3 cellular contexts compared by ENCODE assay signal in genomic region chr1:86922445-86922844, GRCh38.
TF ChIP-seq lines count a peak whose summit lies in the region.

No MANE protein-coding gene starts in this region.

TF ChIP-seq in HepG2, 621 proteins besides CTCF, POLR2A, EP300 and RAD21:
- TF ChIP-seq PHF21A (CRISPR knock-in tag; IDR thresholded peaks at IDR 0.05) (no peak), FOXK1 (CRISPR knock-in tag; IDR thresholded peaks at IDR 0.05; ENCODE audit: borderline replicate concordance, low read depth) (no peak), PAF1 (CRISPR knock-in tag; IDR thresholded peaks at IDR 0.05) (no peak), ZNF574 (CRISPR knock-in tag; IDR thresholded peaks at IDR 0.05) (no peak), ZFP1 (CRISPR knock-in tag; IDR thresholded peaks at IDR 0.05) (peak; percentile 99)
TF ChIP-seq in HepG2: peak in this region for 1.

TF ChIP-seq in HEK293, 187 proteins besides CTCF, POLR2A, EP300 and RAD21:
- no peak for TF ChIP-seq ZNF121 (tag by site-specific recombination; IDR thresholded peaks at IDR 0.05)
- TF ChIP-seq ZNF626 (tag by site-specific recombination; IDR thresholded peaks at IDR 0.05): 0 out of 2 replicates have a peak, but pooled peaks have one; percentile 14
- TF ChIP-seq SETDB1 (IDR thresholded peaks at IDR 0.05; ENCODE audit: insufficient read length, low read length): peak; percentile 84
- TF ChIP-seq ZNF843 (tag by site-specific recombination; IDR thresholded peaks at IDR 0.05): no peak
- TF ChIP-seq ZNF600 (tag by site-specific recombination; IDR thresholded peaks at IDR 0.05): no peak
- TF ChIP-seq ZNF623 (tag by site-specific recombination; IDR thresholded peaks at IDR 0.05): no peak
- TF ChIP-seq, protein P1, sequence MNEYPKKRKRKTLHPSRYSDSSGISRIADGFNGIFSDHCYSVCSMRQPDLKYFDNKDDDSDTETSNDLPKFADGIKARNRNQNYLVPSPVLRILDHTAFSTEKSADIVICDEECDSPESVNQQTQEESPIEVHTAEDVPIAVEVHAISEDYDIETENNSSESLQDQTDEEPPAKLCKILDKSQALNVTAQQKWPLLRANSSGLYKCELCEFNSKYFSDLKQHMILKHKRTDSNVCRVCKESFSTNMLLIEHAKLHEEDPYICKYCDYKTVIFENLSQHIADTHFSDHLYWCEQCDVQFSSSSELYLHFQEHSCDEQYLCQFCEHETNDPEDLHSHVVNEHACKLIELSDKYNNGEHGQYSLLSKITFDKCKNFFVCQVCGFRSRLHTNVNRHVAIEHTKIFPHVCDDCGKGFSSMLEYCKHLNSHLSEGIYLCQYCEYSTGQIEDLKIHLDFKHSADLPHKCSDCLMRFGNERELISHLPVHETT (tag by site-specific recombination; IDR thresholded peaks at IDR 0.05): 0 out of 2 replicates have a peak, but pooled peaks have one; percentile 35
- peak; percentile 32 for TF ChIP-seq ZNF529 (tag by site-specific recombination; IDR thresholded peaks at IDR 0.05; ENCODE audit: insufficient replicate concordance)
- TF ChIP-seq ZNF510 (tag by site-specific recombination; IDR thresholded peaks at IDR 0.05; ENCODE audit: insufficient replicate concordance): peak; percentile 28
- no peak for TF ChIP-seq GLI4 (tag by site-specific recombination; IDR thresholded peaks at IDR 0.05)

TF ChIP-seq in K562, 482 proteins besides CTCF, POLR2A, EP300 and RAD21:
- TF ChIP-seq CBX3 (IDR thresholded peaks at IDR 0.05; ENCODE audit: borderline replicate concordance in 1 of 2, low read length in 2 of 2) (peak in 1 of 2 experiments; percentile 75; a peak in 2 of 3 replicates), CHD2 (IDR thresholded peaks at IDR 0.05; ENCODE audit: low read depth, low read length) (no peak), MED1 (CRISPR knock-in tag; IDR thresholded peaks at IDR 0.05; ENCODE audit: borderline replicate concordance) (no peak), CGGBP1 (CRISPR knock-in tag; IDR thresholded peaks at IDR 0.05) (no peak), TRIM24 (IDR thresholded peaks at IDR 0.05) (peak; percentile 42 to 44; a peak in 3 of 4 replicates), ZFP1 (CRISPR knock-in tag; IDR thresholded peaks at IDR 0.05) (peak; percentile 95), HOMEZ (CRISPR knock-in tag; IDR thresholded peaks at IDR 0.05) (no peak), KAT2B (IDR thresholded peaks at IDR 0.05; ENCODE audit: low read depth, low read length) (no peak), ZBTB40 (IDR thresholded peaks at IDR 0.05) (no peak), ZBTB40 (CRISPR knock-in tag; IDR thresholded peaks at IDR 0.05) (no peak), FOSL1 (tag; conservative IDR thresholded peaks at IDR 0.05) (no peak), SAFB2 (IDR thresholded peaks at IDR 0.05; ENCODE audit: borderline replicate concordance, low read depth, low read length, severe bottlenecking) (no peak), THAP12 (CRISPR knock-in tag; IDR thresholded peaks at IDR 0.05) (no peak), HINFP (tag; conservative IDR thresholded peaks at IDR 0.05; ENCODE audit: low read depth) (no peak), L3MBTL2 (IDR thresholded peaks at IDR 0.05) (no peak), ARID3A (IDR thresholded peaks at IDR 0.05; ENCODE audit: borderline replicate concordance, low read depth, low read length) (no peak), TRIM28 (IDR thresholded peaks at IDR 0.05) (peak; percentile 52; the same call in 1 of the 2 replicates), ZNF224 (CRISPR knock-in tag; IDR thresholded peaks at IDR 0.05) (no peak)
- TF ChIP-seq, protein P2, sequence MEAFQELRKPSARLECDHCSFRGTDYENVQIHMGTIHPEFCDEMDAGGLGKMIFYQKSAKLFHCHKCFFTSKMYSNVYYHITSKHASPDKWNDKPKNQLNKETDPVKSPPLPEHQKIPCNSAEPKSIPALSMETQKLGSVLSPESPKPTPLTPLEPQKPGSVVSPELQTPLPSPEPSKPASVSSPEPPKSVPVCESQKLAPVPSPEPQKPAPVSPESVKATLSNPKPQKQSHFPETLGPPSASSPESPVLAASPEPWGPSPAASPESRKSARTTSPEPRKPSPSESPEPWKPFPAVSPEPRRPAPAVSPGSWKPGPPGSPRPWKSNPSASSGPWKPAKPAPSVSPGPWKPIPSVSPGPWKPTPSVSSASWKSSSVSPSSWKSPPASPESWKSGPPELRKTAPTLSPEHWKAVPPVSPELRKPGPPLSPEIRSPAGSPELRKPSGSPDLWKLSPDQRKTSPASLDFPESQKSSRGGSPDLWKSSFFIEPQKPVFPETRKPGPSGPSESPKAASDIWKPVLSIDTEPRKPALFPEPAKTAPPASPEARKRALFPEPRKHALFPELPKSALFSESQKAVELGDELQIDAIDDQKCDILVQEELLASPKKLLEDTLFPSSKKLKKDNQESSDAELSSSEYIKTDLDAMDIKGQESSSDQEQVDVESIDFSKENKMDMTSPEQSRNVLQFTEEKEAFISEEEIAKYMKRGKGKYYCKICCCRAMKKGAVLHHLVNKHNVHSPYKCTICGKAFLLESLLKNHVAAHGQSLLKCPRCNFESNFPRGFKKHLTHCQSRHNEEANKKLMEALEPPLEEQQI (IDR thresholded peaks at IDR 0.05): 0 out of 2 replicates have a peak, but pooled peaks have one; percentile 47
- TF ChIP-seq, protein P3, sequence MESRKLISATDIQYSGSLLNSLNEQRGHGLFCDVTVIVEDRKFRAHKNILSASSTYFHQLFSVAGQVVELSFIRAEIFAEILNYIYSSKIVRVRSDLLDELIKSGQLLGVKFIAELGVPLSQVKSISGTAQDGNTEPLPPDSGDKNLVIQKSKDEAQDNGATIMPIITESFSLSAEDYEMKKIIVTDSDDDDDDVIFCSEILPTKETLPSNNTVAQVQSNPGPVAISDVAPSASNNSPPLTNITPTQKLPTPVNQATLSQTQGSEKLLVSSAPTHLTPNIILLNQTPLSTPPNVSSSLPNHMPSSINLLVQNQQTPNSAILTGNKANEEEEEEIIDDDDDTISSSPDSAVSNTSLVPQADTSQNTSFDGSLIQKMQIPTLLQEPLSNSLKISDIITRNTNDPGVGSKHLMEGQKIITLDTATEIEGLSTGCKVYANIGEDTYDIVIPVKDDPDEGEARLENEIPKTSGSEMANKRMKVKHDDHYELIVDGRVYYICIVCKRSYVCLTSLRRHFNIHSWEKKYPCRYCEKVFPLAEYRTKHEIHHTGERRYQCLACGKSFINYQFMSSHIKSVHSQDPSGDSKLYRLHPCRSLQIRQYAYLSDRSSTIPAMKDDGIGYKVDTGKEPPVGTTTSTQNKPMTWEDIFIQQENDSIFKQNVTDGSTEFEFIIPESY (CRISPR knock-in tag; IDR thresholded peaks at IDR 0.05): no peak
